8 cellular contexts compared by ENCODE assay signal in the genomic region with DNA sequence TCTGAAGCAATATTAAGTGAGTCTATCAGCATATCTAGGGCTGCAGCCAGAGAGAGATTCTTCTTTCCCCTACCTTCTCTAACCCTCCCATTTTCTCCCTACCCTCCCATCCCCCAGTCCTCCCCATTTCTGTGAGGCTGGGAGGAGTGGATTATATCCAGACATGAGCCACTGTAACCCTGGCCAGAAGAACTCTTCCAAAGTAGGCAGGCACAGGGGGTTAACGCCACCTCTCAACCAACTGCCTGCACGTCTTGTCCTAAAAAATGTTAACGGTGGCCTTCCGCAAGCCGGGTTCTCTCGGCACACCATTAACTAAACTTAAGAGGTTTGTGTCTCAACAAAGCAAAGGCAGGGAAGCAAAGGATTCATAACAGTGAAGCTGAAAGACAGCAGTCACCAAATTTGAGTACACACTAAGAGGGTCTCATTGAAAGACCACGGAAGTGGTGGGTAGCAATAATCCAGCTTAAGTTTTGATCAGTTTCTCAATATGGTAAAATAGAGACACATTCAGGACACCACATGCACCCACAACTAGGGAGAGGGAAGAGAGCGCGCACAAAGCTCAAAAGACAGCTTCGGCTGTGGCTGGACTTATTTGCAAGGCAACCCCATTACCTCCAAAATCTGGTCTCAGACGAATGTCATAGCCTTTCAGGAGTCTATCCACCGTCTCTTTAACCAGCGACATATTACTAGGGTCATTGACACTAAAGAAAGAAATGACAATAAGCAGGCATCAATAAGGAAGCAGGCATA. TPM values are rescaled to one million over a fixed set of nuclear protein-coding genes. Genes with fewer than 3 reads are reported as not detected.
DNase-seq lines count a peak whose midpoint lies in the region; ATAC-seq and TF ChIP-seq lines count a peak whose summit lies in the region.

No MANE protein-coding gene starts in this region.

- no peak for DNase-seq in natural killer cell treated with Interleukin-12 subunit alpha and Interleukin-12 subunit beta and Interleukin-15 and Interleukin-18, amount 100 ng/mL, for 72 hours (ENCODE audit: low spot score)
- DNase-seq in natural killer cell (no peak), DMS 273 (lab: John Stamatoyannopoulos, UW; ENCODE audit: unreplicated experiment) (no peak), iPS-NIHi7 (ENCODE audit: extremely low spot score) (no peak), T1000 (lab: John Stamatoyannopoulos, UW) (no peak)

- H3K27ac Mint-ChIP-seq in natural killer cell treated with Interleukin-12 subunit alpha and Interleukin-12 subunit beta and Interleukin-15 and Interleukin-18, amount 100 ng/mL, for 72 hours: no peak overlapping the region
- no peak overlapping the region for H3K27ac Mint-ChIP-seq in natural killer cell

- peaks cover 29 to 31% of the 10 kb centered on the region in 2 donors for H3K27me3 Mint-ChIP-seq in natural killer cell treated with Interleukin-12 subunit alpha and Interleukin-12 subunit beta and Interleukin-15 and Interleukin-18, amount 100 ng/mL, for 72 hours
- H3K27me3 Mint-ChIP-seq in natural killer cell (ENCODE audit: low read depth in 2 of 2): peaks cover 23 to 31% of the 10 kb centered on the region in 2 donors

- intact Hi-C loops in natural killer cell (cut with micrococcal nuclease): no loop called here

- peak overlapping the region; percentile 55 for H3K4me3 Mint-ChIP-seq in natural killer cell treated with Interleukin-12 subunit alpha and Interleukin-12 subunit beta and Interleukin-15 and Interleukin-18, amount 100 ng/mL, for 72 hours
- no peak overlapping the region for H3K4me3 Mint-ChIP-seq in natural killer cell

- H3K36me3 Mint-ChIP-seq in natural killer cell treated with Interleukin-12 subunit alpha and Interleukin-12 subunit beta and Interleukin-15 and Interleukin-18, amount 100 ng/mL, for 72 hours: peaks cover 10% of the 10 kb centered on the region
- no peaks in the 10 kb centered on the region for H3K36me3 Mint-ChIP-seq in natural killer cell

- peak overlapping the region; percentile 13; the same call in 1 of the 2 replicates for H3K27ac ChIP-seq in KMS-11

- H3K4me3 ChIP-seq in KMS-11 (IDR thresholded peaks at IDR 0.05; ENCODE audit: insufficient read depth, low read depth, low read length): no peak overlapping the region
- peak overlapping the region; percentile 36 for H3K4me3 ChIP-seq in iPS-15b (ENCODE audit: low read depth, low read length)

- H4K20me1 ChIP-seq in KMS-11 (ENCODE audit: insufficient read depth): no peaks in the 10 kb centered on the region

- H3K9me3 Mint-ChIP-seq in natural killer cell treated with Interleukin-12 subunit alpha and Interleukin-12 subunit beta and Interleukin-15 and Interleukin-18, amount 100 ng/mL, for 72 hours: peaks cover 2% of the 10 kb centered on the region
- H3K9me3 Mint-ChIP-seq in natural killer cell: peaks cover 0 to 5% of the 10 kb centered on the region in 2 donors

- no peaks in the 10 kb centered on the region for H3K79me2 ChIP-seq in KMS-11 (ENCODE audit: insufficient read depth, low read depth)

- no peaks in the 10 kb centered on the region for H3K36me3 ChIP-seq in KMS-11 (ENCODE audit: insufficient read depth)
- no peaks in the 10 kb centered on the region for H3K36me3 ChIP-seq in iPS-15b (ENCODE audit: control insufficient read depth, insufficient read depth, low read length)

- H3K4me2 ChIP-seq in KMS-11: peak overlapping the region; percentile 91

- TF ChIP-seq CTCF in natural killer cell (IDR thresholded peaks at IDR 0.05): no peak
- TF ChIP-seq CTCF in KMS-11 (conservative IDR thresholded peaks at IDR 0.05; ENCODE audit: low read depth, low read length): no peak

- ATAC-seq in natural killer cell treated with Interleukin-12 subunit alpha and Interleukin-12 subunit beta and Interleukin-15 and Interleukin-18, amount 100 ng/mL, for 72 hours: no peak
- ATAC-seq in natural killer cell (no peak), HG02610 (IDR thresholded peaks at IDR 0.05; ENCODE audit: unreplicated experiment) (no peak)

- peaks cover 11% of the 10 kb centered on the region in 2 donors for H3K4me1 Mint-ChIP-seq in natural killer cell treated with Interleukin-12 subunit alpha and Interleukin-12 subunit beta and Interleukin-15 and Interleukin-18, amount 100 ng/mL, for 72 hours (ENCODE audit: low read depth in 2 of 2)
- peaks cover 0 to 9% of the 10 kb centered on the region in 2 donors for H3K4me1 Mint-ChIP-seq in natural killer cell

- 0 out of 2 replicates have a peak overlapping the region, but pooled peaks have one; percentile 25 for H3K9ac ChIP-seq in KMS-11
- no peak overlapping the region for H3K9ac ChIP-seq in iPS-15b (ENCODE audit: low read depth, low read length)

- H3K9me3 ChIP-seq in iPS-15b (ENCODE audit: control insufficient read depth, insufficient read depth, low read length): no peaks in the 10 kb centered on the region

- H3K27me3 ChIP-seq in KMS-11 (ENCODE audit: insufficient read depth, low read depth) (no peaks in the 10 kb centered on the region), iPS-15b (ENCODE audit: control insufficient read depth, insufficient read depth, low read length) (peaks cover 65% of the 10 kb centered on the region)

- H3K4me1 ChIP-seq in KMS-11 (ENCODE audit: low read depth, poor library complexity, severe bottlenecking) (peaks cover 39% of the 10 kb centered on the region), iPS-15b (ENCODE audit: control insufficient read depth, insufficient read depth, low read length) (peaks cover 13% of the 10 kb centered on the region)

- peak overlapping the region; percentile 86 for H2AFZ ChIP-seq in KMS-11 (ENCODE audit: low read depth)

RNA-seq across cellular contexts. Expression of gene GABRB2, which starts 0.6 kb away (rescaled TPM):
- not detected for total RNA-seq in natural killer cell treated with Interleukin-12 subunit alpha and Interleukin-12 subunit beta and Interleukin-15 and Interleukin-18, amount 100 ng/mL, for 72 hours
- total RNA-seq in natural killer cell: not detected
